ENCODE assay signal across 24 cellular contexts in the genomic region with DNA sequence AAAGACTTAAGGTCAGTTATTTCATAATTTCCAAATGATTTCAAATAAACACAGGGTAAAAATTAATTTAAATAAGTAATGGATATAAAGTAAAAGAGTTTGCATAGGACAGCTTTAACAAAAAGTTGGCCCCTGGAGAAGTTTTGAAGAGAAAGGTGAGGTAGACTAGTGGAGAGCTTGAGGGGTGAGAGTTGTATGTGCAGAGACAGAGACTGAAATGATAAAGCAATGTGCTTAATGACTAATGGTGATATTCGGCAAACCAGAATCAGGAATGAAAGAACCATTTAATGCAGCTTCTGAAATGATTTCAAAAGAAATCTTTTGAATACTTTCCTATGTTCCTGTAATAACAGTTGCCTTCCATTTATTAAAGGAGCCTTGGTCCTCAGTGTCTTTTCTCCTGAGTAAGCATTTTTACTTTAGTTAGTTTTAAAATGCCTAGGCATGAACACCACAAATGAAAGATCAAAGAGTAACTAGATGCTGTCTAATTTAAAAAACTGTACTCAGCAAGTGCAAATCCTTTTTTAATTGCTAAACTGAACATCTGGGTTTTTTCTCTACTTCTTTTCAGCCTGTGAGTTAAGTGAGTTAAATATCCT. TPM values are rescaled to one million over a fixed set of nuclear protein-coding genes. Genes with fewer than 3 reads are reported as not detected.
DNase-seq lines count a peak whose midpoint lies in the region.
"Had no signal": no experiment of that assay in that cellular context is flagged by ENCODE, and none has a peak within 500 bp of the region (broad histone marks: within the 10 kb centered on the region; RNA-seq: fewer than 3 reads in every experiment).

No MANE protein-coding gene starts in this region.

- peaks cover 85% of the 10 kb centered on the region for H3K36me3 Mint-ChIP-seq in activated T-cell treated with anti-CD3 and anti-CD28 coated beads, Interleukin-2, amount 50 U/mL, for 24 hours (ENCODE audit: low read depth)
- peaks cover 49% of the 10 kb centered on the region for H3K36me3 Mint-ChIP-seq in activated T-helper 1 cell treated with anti-CD3 and anti-CD28 coated beads, Interleukin-12 subunit alpha, Interleukin-12 subunit beta, Interleukin-2, Interleukin-4 antibody, amounts not matched to agents 30 ng/mL and 10 ng/mL and 1 ng/mL, durations not matched to agents 14 hours and 24 hours and 36 hours (ENCODE audit: low read depth)

- no peaks in the 10 kb centered on the region for H3K27me3 ChIP-seq in mesenchymal stem cell (ENCODE audit: control insufficient read depth in 1 of 2, insufficient read depth in 1 of 2, low read length in 2 of 2)
- H3K27me3 ChIP-seq: BE2C, gastrocnemius medialis, Peyer's patch had no signal

- intact Hi-C loops in activated T-helper 1 cell treated with anti-CD3 and anti-CD28 coated beads, Interleukin-12 subunit alpha, Interleukin-12 subunit beta, Interleukin-2, Interleukin-4 antibody, amounts not matched to agents 30 ng/mL and 10 ng/mL and 1 ng/mL, durations not matched to agents 14 hours and 24 hours and 36 hours (cut with micrococcal nuclease), result loop anchor here (1.0 kb wide), 1 partner anchor 89 kb away; no protein-coding TSS in a partner anchor

- no peaks in the 10 kb centered on the region for H3K9me3 Mint-ChIP-seq in activated T-cell treated with anti-CD3 and anti-CD28 coated beads, Interleukin-2, amount 50 U/mL, for 24 hours
- H3K9me3 Mint-ChIP-seq in activated T-helper 1 cell treated with anti-CD3 and anti-CD28 coated beads, Interleukin-12 subunit alpha, Interleukin-12 subunit beta, Interleukin-2, Interleukin-4 antibody, amounts not matched to agents 30 ng/mL and 10 ng/mL and 1 ng/mL, durations not matched to agents 14 hours and 24 hours and 36 hours, result peaks cover 5% of the 10 kb centered on the region
- H3K9me3 Mint-ChIP-seq: CD8-positive, alpha-beta memory T cell; memory B cell; type B pancreatic cell had no signal

- H2BK5ac ChIP-seq in mesenchymal stem cell (ENCODE audit: low read depth, low read length, poor library complexity, severe bottlenecking), result no peak overlapping the region

- H3K23ac ChIP-seq in mesenchymal stem cell (ENCODE audit: low read length in 2 of 2), result no peak overlapping the region

- H3K4me2 ChIP-seq in mesenchymal stem cell (ENCODE audit: low read length, poor library complexity, severe bottlenecking), result no peak overlapping the region

- no peak overlapping the region for H2BK12ac ChIP-seq in mesenchymal stem cell (ENCODE audit: low read length in 2 of 2)

- H2AK5ac ChIP-seq in mesenchymal stem cell (ENCODE audit: low read length, severe bottlenecking), result no peak overlapping the region

- H3K27ac ChIP-seq in mesenchymal stem cell (ENCODE audit: low read length, poor library complexity, severe bottlenecking), result no peak overlapping the region
- H3K27ac ChIP-seq: Peyer's patch had no signal

- H3K4me1 Mint-ChIP-seq in activated T-cell treated with anti-CD3 and anti-CD28 coated beads, Interleukin-2, amount 50 U/mL, for 24 hours (ENCODE audit: low read depth), result peaks cover 86% of the 10 kb centered on the region
- H3K4me1 Mint-ChIP-seq in activated T-helper 1 cell treated with anti-CD3 and anti-CD28 coated beads, Interleukin-12 subunit alpha, Interleukin-12 subunit beta, Interleukin-2, Interleukin-4 antibody, amounts not matched to agents 30 ng/mL and 10 ng/mL and 1 ng/mL, durations not matched to agents 14 hours and 24 hours and 36 hours (ENCODE audit: low read depth), result peaks cover 68% of the 10 kb centered on the region

- peaks cover 0 to 86% of the 10 kb centered on the region in 2 experiments for H3K36me3 ChIP-seq in mesenchymal stem cell (ENCODE audit: control insufficient read depth in 1 of 2, insufficient read depth in 2 of 2, low read depth in 1 of 2, low read length in 2 of 2)
- H3K36me3 ChIP-seq: BE2C, gastrocnemius medialis, Peyer's patch had no signal

- H4K8ac ChIP-seq in mesenchymal stem cell (ENCODE audit: low read length), result no peak overlapping the region

- peak overlapping the region; percentile 10 for H3K9ac ChIP-seq in mesenchymal stem cell (ENCODE audit: low read length)

- H3K4me3 Mint-ChIP-seq in activated T-cell treated with anti-CD3 and anti-CD28 coated beads, Interleukin-2, amount 50 U/mL, for 24 hours, result peak overlapping the region; percentile 18
- H3K4me3 Mint-ChIP-seq in activated T-helper 1 cell treated with anti-CD3 and anti-CD28 coated beads, Interleukin-12 subunit alpha, Interleukin-12 subunit beta, Interleukin-2, Interleukin-4 antibody, amounts not matched to agents 30 ng/mL and 10 ng/mL and 1 ng/mL, durations not matched to agents 14 hours and 24 hours and 36 hours, result no peak overlapping the region
- H3K4me3 Mint-ChIP-seq: activated CD4-positive, alpha-beta T cell treated with anti-CD3 and anti-CD28 coated beads, Interleukin-2, amount 10 ng/mL, durations not matched to agents 7 days and 5 days; CD8-positive, alpha-beta memory T cell; memory B cell; type B pancreatic cell had no signal

- no CpG with 5 or more reads among the region's 1 CpG for WGBS in mesenchymal stem cell

- H3K14ac ChIP-seq in mesenchymal stem cell (ENCODE audit: low read length in 2 of 2), result no peak overlapping the region

- H3K27me3 Mint-ChIP-seq in activated T-cell treated with anti-CD3 and anti-CD28 coated beads, Interleukin-2, amount 50 U/mL, for 24 hours, result no peaks in the 10 kb centered on the region
- no peaks in the 10 kb centered on the region for H3K27me3 Mint-ChIP-seq in activated T-helper 1 cell treated with anti-CD3 and anti-CD28 coated beads, Interleukin-12 subunit alpha, Interleukin-12 subunit beta, Interleukin-2, Interleukin-4 antibody, amounts not matched to agents 30 ng/mL and 10 ng/mL and 1 ng/mL, durations not matched to agents 14 hours and 24 hours and 36 hours (ENCODE audit: insufficient read depth)
- H3K27me3 Mint-ChIP-seq: activated CD4-positive, alpha-beta T cell treated with anti-CD3 and anti-CD28 coated beads, Interleukin-2, amount 10 ng/mL, durations not matched to agents 7 days and 5 days; CD8-positive, alpha-beta memory T cell; memory B cell; type B pancreatic cell had no signal

- no peaks in the 10 kb centered on the region for H3K4me1 ChIP-seq in mesenchymal stem cell (ENCODE audit: control insufficient read depth, insufficient read depth, low read depth, low read length)
- H3K4me1 ChIP-seq: BE2C had no signal

- H3K18ac ChIP-seq in mesenchymal stem cell (ENCODE audit: low read depth in 1 of 2, low read length in 2 of 2), result no peak overlapping the region

- no peak overlapping the region for H4K91ac ChIP-seq in mesenchymal stem cell (ENCODE audit: low read length)

- H3K4ac ChIP-seq in mesenchymal stem cell (ENCODE audit: low read depth in 1 of 2, low read length in 2 of 2), result no peak overlapping the region

- no peak overlapping the region for H2AFZ ChIP-seq in mesenchymal stem cell (ENCODE audit: low read depth, low read length)

- H2BK120ac ChIP-seq in mesenchymal stem cell (ENCODE audit: low read depth, low read length), result no peak overlapping the region

- no peak overlapping the region for H3K4me3 ChIP-seq in mesenchymal stem cell (ENCODE audit: insufficient read depth in 1 of 2, low read depth in 1 of 2, low read length in 2 of 2)
- H3K4me3 ChIP-seq: gastrocnemius medialis, Peyer's patch, psoas muscle had no signal

- H2BK15ac ChIP-seq in mesenchymal stem cell (ENCODE audit: low read depth, poor library complexity, severe bottlenecking), result no peak overlapping the region

- no peaks in the 10 kb centered on the region for H3K9me3 ChIP-seq in mesenchymal stem cell (ENCODE audit: control insufficient read depth, low read length)
- H3K9me3 ChIP-seq: BE2C, gastrocnemius medialis, Peyer's patch, psoas muscle had no signal

- peaks cover 8% of the 10 kb centered on the region for H3K79me1 ChIP-seq in mesenchymal stem cell (replicated peaks; ENCODE audit: low read length, poor library complexity, severe bottlenecking)

- peak overlapping the region; percentile 82 for H3K27ac Mint-ChIP-seq in activated T-cell treated with anti-CD3 and anti-CD28 coated beads, Interleukin-2, amount 50 U/mL, for 24 hours
- peak overlapping the region; percentile 19 for H3K27ac Mint-ChIP-seq in activated T-helper 1 cell treated with anti-CD3 and anti-CD28 coated beads, Interleukin-12 subunit alpha, Interleukin-12 subunit beta, Interleukin-2, Interleukin-4 antibody, amounts not matched to agents 30 ng/mL and 10 ng/mL and 1 ng/mL, durations not matched to agents 14 hours and 24 hours and 36 hours
- H3K27ac Mint-ChIP-seq: activated CD4-positive, alpha-beta T cell treated with anti-CD3 and anti-CD28 coated beads, Interleukin-2, amount 10 ng/mL, durations not matched to agents 7 days and 5 days; memory B cell; type B pancreatic cell had no signal

- DNase-seq in activated T-cell treated with anti-CD3 and anti-CD28 coated beads, Interleukin-2, amount 50 U/mL, for 24 hours, result no peak
- DNase-seq in activated T-cell treated with anti-CD3 and anti-CD28 coated beads, Interleukin-2, amount 50 U/mL, for 48 hours, result no peak
- DNase-seq in EH (ENCODE audit: low read depth), result peak; percentile 16
- no peak for DNase-seq in activated T-helper 1 cell treated with anti-CD3 and anti-CD28 coated beads, Interleukin-12 subunit alpha, Interleukin-12 subunit beta, Interleukin-2, Interleukin-4 antibody, amounts not matched to agents 30 ng/mL and 10 ng/mL and 1 ng/mL, durations not matched to agents 14 hours and 24 hours and 36 hours (ENCODE audit: low spot score)
- DNase-seq in mesenchymal stem cell, result no peak
- DNase-seq in NCI-H2081 treated with DMSO at 0.1 percent for 48 hours (lab: John Stamatoyannopoulos, UW), result no peak
- no peak for DNase-seq in AG08396 (ENCODE audit: low spot score)
- DNase-seq in globus pallidus (ENCODE audit: low spot score), result no peak
- DNase-seq: activated CD4-positive, alpha-beta T cell treated with anti-CD3 and anti-CD28 coated beads, Interleukin-2, amount 10 ng/mL, durations not matched to agents 7 days and 5 days; activated CD8-positive, alpha-beta memory T cell treated with anti-CD3 and anti-CD28 coated beads, Interleukin-2, amount 50 U/mL, for 48 hours; BE2C; CD8-positive, alpha-beta memory T cell; DMS153; gastrocnemius medialis; hippocampal formation; NCI-H1105; NCI-H187 treated with DMSO at 0.1 percent for 48 hours; NCI-H526; occipital lobe; Peyer's patch; psoas muscle; SHP77 treated with DMSO at 0.1 percent for 48 hours had no signal

RNA-seq across cellular contexts. Expression of gene CAMK2D, which starts 28.5 kb away (rescaled TPM):
- total RNA-seq in activated T-helper 1 cell treated with anti-CD3 and anti-CD28 coated beads, Interleukin-12 subunit alpha, Interleukin-12 subunit beta, Interleukin-2, Interleukin-4 antibody, amounts not matched to agents 30 ng/mL and 10 ng/mL and 1 ng/mL, durations not matched to agents 14 hours and 24 hours and 36 hours, result 67.7 and 73.5 TPM in 2 replicates
- polyA plus RNA-seq in mesenchymal stem cell (2013, experiment 1 of 2), result 35.2 TPM
- 37.4 TPM for polyA plus RNA-seq in mesenchymal stem cell (2013, experiment 2 of 2)
